In the genomic region with DNA sequence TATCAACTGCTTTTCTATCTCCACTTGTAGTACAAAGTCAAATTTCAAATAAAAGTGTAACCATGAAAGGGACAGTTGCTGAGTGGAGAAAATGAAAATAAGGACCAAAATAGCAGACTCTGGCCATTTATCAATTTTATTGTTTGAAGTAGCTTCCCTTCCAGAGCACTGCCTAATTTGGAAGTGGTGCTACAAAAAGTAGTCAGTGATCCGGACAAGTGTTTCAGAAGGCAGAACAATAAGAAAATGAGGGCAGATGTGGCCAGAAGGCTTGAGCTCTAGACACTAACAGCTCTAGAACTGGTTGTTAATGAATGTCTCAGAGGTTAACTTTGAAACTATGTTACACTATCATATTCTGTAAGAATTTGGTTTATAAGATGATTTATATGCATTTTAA, we compare ENCODE assay signal across 22 cellular contexts. TPM values are rescaled to one million over a fixed set of nuclear protein-coding genes. Genes with fewer than 3 reads are reported as not detected.
DNase-seq lines count a peak whose midpoint lies in the region; ATAC-seq and TF ChIP-seq lines count a peak whose summit lies in the region.
"Had no signal": no experiment of that assay in that cellular context is flagged by ENCODE, and none has a peak within 500 bp of the region (broad histone marks: within the 10 kb centered on the region; RNA-seq: fewer than 3 reads in every experiment).

No MANE protein-coding gene starts in this region.

- H3K9me3 ChIP-seq in esophagus muscularis mucosa (no peaks in the 10 kb centered on the region), left ventricle myocardium inferior (replicated peaks) (no peaks in the 10 kb centered on the region), psoas muscle (no peaks in the 10 kb centered on the region), tibial artery (no peaks in the 10 kb centered on the region)
- H3K9me3 ChIP-seq: neutrophil had no signal

- no peaks in the 10 kb centered on the region for H3K27me3 ChIP-seq in esophagus muscularis mucosa
- H3K27me3 ChIP-seq in left ventricle myocardium inferior (ENCODE audit: low read depth): no peaks in the 10 kb centered on the region
- no peaks in the 10 kb centered on the region for H3K27me3 ChIP-seq in psoas muscle (ENCODE audit: insufficient read depth in 3 of 3, low read length in 2 of 3)
- no peaks in the 10 kb centered on the region for H3K27me3 ChIP-seq in tibial artery
- H3K27me3 ChIP-seq: neutrophil had no signal

- H3K4me1 Mint-ChIP-seq in activated naive CD8-positive, alpha-beta T cell treated with anti-CD3 and anti-CD28 coated beads for 36 hours: no peaks in the 10 kb centered on the region
- H3K4me1 Mint-ChIP-seq: CD14-positive monocyte, memory B cell had no signal

- ATAC-seq in psoas muscle: no peak
- ATAC-seq in GM18502 (IDR thresholded peaks at IDR 0.05; ENCODE audit: poor library complexity, unreplicated experiment): no peak

- TF ChIP-seq EP300 in esophagus muscularis mucosa (IDR thresholded peaks at IDR 0.05): no peak

- H3K4me3 Mint-ChIP-seq in activated naive CD8-positive, alpha-beta T cell treated with anti-CD3 and anti-CD28 coated beads for 36 hours: no peak overlapping the region
- H3K4me3 Mint-ChIP-seq: CD14-positive monocyte; memory B cell; T-helper 1 cell treated with Interleukin-12 subunit alpha and Interleukin-12 subunit beta and Interleukin-4 antibody, amounts not matched to agents 30 μg/mL and 1 μg/mL, for 36 hours had no signal

- WGBS in esophagus muscularis mucosa: 10% methylated on average over 1 of the region's 1 CpG
- 14 to 34% (median 19%) methylated on average over 1 of the region's 1 CpG for WGBS in psoas muscle, 3 donors

- TF ChIP-seq CTCF in esophagus muscularis mucosa (IDR thresholded peaks at IDR 0.05): no peak
- no peak for TF ChIP-seq CTCF in left ventricle myocardium inferior (IDR thresholded peaks at IDR 0.05; ENCODE audit: borderline replicate concordance)
- TF ChIP-seq CTCF in psoas muscle (IDR thresholded peaks at IDR 0.05): no peak
- TF ChIP-seq CTCF in tibial artery (IDR thresholded peaks at IDR 0.05): no peak

- H3K36me3 Mint-ChIP-seq in activated naive CD8-positive, alpha-beta T cell treated with anti-CD3 and anti-CD28 coated beads for 36 hours: no peaks in the 10 kb centered on the region
- H3K36me3 Mint-ChIP-seq: CD14-positive monocyte, memory B cell had no signal

- H3K4me3 ChIP-seq in esophagus muscularis mucosa: peak overlapping the region in 1 of 4 donors; percentile 9
- peak overlapping the region; percentile 28 for H3K4me3 ChIP-seq in left ventricle myocardium inferior
- H3K4me3 ChIP-seq in psoas muscle: no peak overlapping the region
- H3K4me3 ChIP-seq in tibial artery: no peak overlapping the region

- no peak overlapping the region for H3K27ac Mint-ChIP-seq in activated naive CD8-positive, alpha-beta T cell treated with anti-CD3 and anti-CD28 coated beads for 36 hours
- H3K27ac Mint-ChIP-seq: CD14-positive monocyte; memory B cell; T-helper 1 cell treated with Interleukin-12 subunit alpha and Interleukin-12 subunit beta and Interleukin-4 antibody, amounts not matched to agents 30 μg/mL and 1 μg/mL, for 36 hours had no signal

- intact Hi-C loops in esophagus muscularis mucosa (cut with DNase I): loop anchor here (5.0 to 10.0 kb wide), 2 partner anchors 52 to 120 kb away; partner anchors contain the start of genes ABCC9 and KCNJ8
- intact Hi-C loops in left ventricle myocardium inferior (cut with micrococcal nuclease): loop anchor here (5.0 kb wide), 1 partner anchor 390 kb away; the partner anchor contains the start of genes GOLT1B and RECQL
- intact Hi-C loops in psoas muscle (cut with DNase I): no loop called here
- intact Hi-C loops in tibial artery (cut with DNase I; ENCODE audit: low total_unique reads): no loop called here

- no peaks in the 10 kb centered on the region for H3K27me3 Mint-ChIP-seq in activated naive CD8-positive, alpha-beta T cell treated with anti-CD3 and anti-CD28 coated beads for 36 hours
- H3K27me3 Mint-ChIP-seq: memory B cell had no signal

- H3K4me1 ChIP-seq in esophagus muscularis mucosa: peaks cover 23 to 61% (median 59%) of the 10 kb centered on the region in 4 donors
- peaks cover 72% of the 10 kb centered on the region for H3K4me1 ChIP-seq in left ventricle myocardium inferior
- peaks cover 32% of the 10 kb centered on the region for H3K4me1 ChIP-seq in psoas muscle
- H3K4me1 ChIP-seq in tibial artery: peaks cover 0 to 53% (median 11%) of the 10 kb centered on the region in 4 donors

- H3K27ac ChIP-seq in esophagus muscularis mucosa (replicated peaks in 1 of 4): peak overlapping the region; percentile 71 to 80 (median 76)
- H3K27ac ChIP-seq in left ventricle myocardium inferior (replicated peaks): peak overlapping the region; percentile 81
- H3K27ac ChIP-seq in psoas muscle: peak overlapping the region; percentile 19
- H3K27ac ChIP-seq in tibial artery: peak overlapping the region; percentile 52 to 61
- H3K27ac ChIP-seq: neutrophil had no signal

- H3K36me3 ChIP-seq in esophagus muscularis mucosa (peaks cover 0 to 4% (median 0%) of the 10 kb centered on the region in 4 donors), left ventricle myocardium inferior (peaks cover 13% of the 10 kb centered on the region), psoas muscle (ENCODE audit: insufficient read depth in 1 of 2, low read depth in 1 of 2) (peaks cover 0 to 35% of the 10 kb centered on the region in 2 donors), tibial artery (no peaks in the 10 kb centered on the region)
- H3K36me3 ChIP-seq: neutrophil had no signal

- no peak for TF ChIP-seq POLR2A in esophagus muscularis mucosa (IDR thresholded peaks at IDR 0.05; ENCODE audit: low read depth)

- H3K9me3 Mint-ChIP-seq in activated naive CD8-positive, alpha-beta T cell treated with anti-CD3 and anti-CD28 coated beads for 36 hours: peaks cover 4% of the 10 kb centered on the region
- H3K9me3 Mint-ChIP-seq: T-helper 1 cell treated with Interleukin-12 subunit alpha and Interleukin-12 subunit beta and Interleukin-4 antibody, amounts not matched to agents 30 μg/mL and 1 μg/mL, for 36 hours had no signal

- no peak for DNase-seq in esophagus muscularis mucosa (ENCODE audit: extremely low spot score)
- DNase-seq in left ventricle myocardium inferior: no peak
- no peak for DNase-seq in psoas muscle
- no peak for DNase-seq in tibial artery
- no peak for DNase-seq in activated naive CD8-positive, alpha-beta T cell treated with anti-CD3 and anti-CD28 coated beads for 36 hours
- no peak for DNase-seq in activated T-cell treated with anti-CD3 and anti-CD28 coated beads, Interleukin-2, amount 50 U/mL, for 1 hour
- DNase-seq in activated CD4-positive, alpha-beta T cell treated with anti-CD3 and anti-CD28 coated beads for 4 hours: no peak
- DNase-seq: activated CD4-positive, alpha-beta T cell treated with anti-CD3 and anti-CD28 coated beads for 1 hour; activated effector memory CD4-positive, alpha-beta T cell treated with Interleukin-2 at 50 U/mL for 16 hours; activated T-cell treated with anti-CD3 and anti-CD28 coated beads for 4 hours; cerebellar nuclear complex; kidney glomerular epithelial cell; NCI-H146; stimulated activated CD4-positive, alpha-beta T cell treated with anti-CD3 and anti-CD28 coated beads, Interleukin-2, amount 100 ng/mL, for 24 hours had no signal

RNA-seq across cellular contexts. Expression of gene ABCC9, which starts 48.9 kb away (rescaled TPM):
- total RNA-seq in esophagus muscularis mucosa: 10 to 100 TPM; 44.1 to 58.6 (median 50.9) TPM
- 81.8 TPM for total RNA-seq in left ventricle myocardium inferior
- 10 to 100 TPM; 52.7 to 94.9 (median 88.8) TPM for total RNA-seq in psoas muscle
- polyA plus RNA-seq in psoas muscle: 10 to 100 TPM in 2 of 3 donors, 1 to 10 TPM in 1; 4.5 to 20.0 (median 14.7) TPM
- total RNA-seq in activated naive CD8-positive, alpha-beta T cell treated with anti-CD3 and anti-CD28 coated beads for 36 hours: not detected
- total RNA-seq: endothelial cell of umbilical vein, pulmonary artery endothelial cell, SK-MEL-5 had no signal
- polyA plus RNA-seq: CD14-positive monocyte had no signal

Comparison
In these comparisons a context has a peak if more than half of its experiments do, and no peak if none do; other contexts are left out.
1. H3K27ac ChIP-seq: peak in every context shown above with its lines; median percentile 81 in left ventricle myocardium inferior; 76 in esophagus muscularis mucosa; 56 in tibial artery; 19 in psoas muscle.
2. RNA of gene ABCC9, which starts 48.9 kb away (total RNA-seq): 52.7 to 94.9 TPM in psoas muscle, 81.8 TPM in left ventricle myocardium inferior (single experiment) and 44.1 to 58.6 TPM in esophagus muscularis mucosa; not detected in activated naive CD8-positive, alpha-beta T cell treated with anti-CD3 and anti-CD28 coated beads for 36 hours; every median in the first group is over 10 times any median in the second.
3. intact Hi-C loops: an anchor here in esophagus muscularis mucosa (5.0 to 10.0 kb wide) and left ventricle myocardium inferior (5.0 kb wide); none called in psoas muscle and tibial artery.